Comparison of ENCODE assay signal across 30 cellular contexts in the genomic region with DNA sequence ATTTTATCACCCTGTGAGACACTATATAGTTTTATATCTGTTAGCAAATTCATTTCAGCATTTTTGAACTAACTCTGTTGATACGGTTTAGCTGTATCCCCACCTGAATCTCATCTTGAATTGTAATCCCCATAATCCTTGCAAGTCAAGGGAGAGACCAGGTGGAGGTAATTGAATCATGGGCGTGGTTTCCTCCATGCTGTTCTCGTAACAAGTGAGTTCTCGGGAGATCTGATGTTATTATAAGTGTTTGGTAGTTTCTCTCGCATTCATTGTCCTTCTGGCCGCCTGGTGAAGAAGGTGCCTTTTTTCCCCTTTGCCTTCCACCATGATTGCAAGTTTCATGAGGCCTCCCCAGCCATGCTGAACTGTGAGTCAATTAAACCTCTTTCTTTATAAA. TPM values are rescaled to one million over a fixed set of nuclear protein-coding genes. Genes with fewer than 3 reads are reported as not detected.
"Had no signal": no experiment of that assay in that cellular context is flagged by ENCODE, and none has a peak within 500 bp of the region (broad histone marks: within the 10 kb centered on the region; RNA-seq: fewer than 3 reads in every experiment).

No MANE protein-coding gene starts in this region.

- ATAC-seq: mucosa of descending colon; naive thymus-derived CD4-positive, alpha-beta T cell; natural killer cell treated with Interleukin-12 subunit alpha and Interleukin-12 subunit beta and Interleukin-15 and Interleukin-18, amount 100 ng/mL, for 72 hours; right lobe of liver; stimulated activated memory B cell treated with anti-CD40 and anti-IgM and Interleukin-4, amounts not matched to agents 10 μg/mL and 1 μg/mL and 100 μg/mL, for 72 hours; stimulated activated naive CD8-positive, alpha-beta T cell treated with anti-CD3 and anti-CD28 coated beads, Interleukin-15, amount 100 ng/mL, for 72 hours had no signal

- H3K4me1 Mint-ChIP-seq: naive thymus-derived CD4-positive, alpha-beta T cell; stimulated activated memory B cell treated with anti-CD40 and anti-IgM and Interleukin-4, amounts not matched to agents 10 μg/mL and 1 μg/mL and 100 μg/mL, for 72 hours; stimulated activated naive CD8-positive, alpha-beta T cell treated with anti-CD3 and anti-CD28 coated beads, Interleukin-15, amount 100 ng/mL, for 72 hours had no signal

- H3K4me2 ChIP-seq: smooth muscle cell had no signal

- H3K27ac ChIP-seq: left ventricle myocardium inferior, ovary, right atrium auricular region, right lobe of liver, tibial nerve, uterus had no signal

- H3K36me3 ChIP-seq: left ventricle myocardium inferior, ovary, right atrium auricular region, right lobe of liver, tibial nerve, uterus had no signal

- H3K4me3 ChIP-seq: left ventricle myocardium inferior, lung, mucosa of descending colon, ovary, right atrium auricular region, right lobe of liver, smooth muscle cell, tibial nerve, uterus had no signal

- H3K4me1 ChIP-seq: left ventricle myocardium inferior, right atrium auricular region, right lobe of liver, tibial nerve, uterus had no signal

- H3K27ac Mint-ChIP-seq: natural killer cell treated with Interleukin-12 subunit alpha and Interleukin-12 subunit beta and Interleukin-15 and Interleukin-18, amount 100 ng/mL, for 72 hours; progenitor cell of endocrine pancreas; stimulated activated memory B cell treated with anti-CD40 and anti-IgM and Interleukin-4, amounts not matched to agents 10 μg/mL and 1 μg/mL and 100 μg/mL, for 72 hours; type B pancreatic cell had no signal

- H3K9me3 Mint-ChIP-seq: natural killer cell treated with Interleukin-12 subunit alpha and Interleukin-12 subunit beta and Interleukin-15 and Interleukin-18, amount 100 ng/mL, for 72 hours had no signal

- H3K9me3 ChIP-seq: mucosa of descending colon, ovary, right lobe of liver, uterus had no signal

- H3K36me3 Mint-ChIP-seq: natural killer cell treated with Interleukin-12 subunit alpha and Interleukin-12 subunit beta and Interleukin-15 and Interleukin-18, amount 100 ng/mL, for 72 hours; stimulated activated memory B cell treated with anti-CD40 and anti-IgM and Interleukin-4, amounts not matched to agents 10 μg/mL and 1 μg/mL and 100 μg/mL, for 72 hours; type B pancreatic cell had no signal

- H3K27me3 ChIP-seq: ovary, right atrium auricular region, right lobe of liver, tibial nerve, uterus had no signal

- H3K27me3 Mint-ChIP-seq: progenitor cell of endocrine pancreas; stimulated activated naive CD8-positive, alpha-beta T cell treated with anti-CD3 and anti-CD28 coated beads, Interleukin-15, amount 100 ng/mL, for 72 hours; type B pancreatic cell had no signal

- H3K4me3 Mint-ChIP-seq: naive thymus-derived CD4-positive, alpha-beta T cell; natural killer cell treated with Interleukin-12 subunit alpha and Interleukin-12 subunit beta and Interleukin-15 and Interleukin-18, amount 100 ng/mL, for 72 hours; stimulated activated memory B cell treated with anti-CD40 and anti-IgM and Interleukin-4, amounts not matched to agents 10 μg/mL and 1 μg/mL and 100 μg/mL, for 72 hours; stimulated activated naive CD8-positive, alpha-beta T cell treated with anti-CD3 and anti-CD28 coated beads, Interleukin-15, amount 100 ng/mL, for 72 hours; type B pancreatic cell had no signal

- DNase-seq: islet precursor cell; left ventricle myocardium inferior; midbrain; mucosa of descending colon; naive thymus-derived CD4-positive, alpha-beta T cell; ovary; right lobe of liver; stimulated activated CD4-positive, alpha-beta T cell treated with anti-CD3 and anti-CD28 coated beads, Interleukin-1b, Interleukin-23, amount 100 ng/mL, for 48 hours; stimulated activated CD4-positive, alpha-beta T cell treated with anti-CD3 and anti-CD28 coated beads, Interleukin-2, amount 100 ng/mL, for 48 hours; stimulated activated CD4-positive, alpha-beta T cell treated with anti-CD3 and anti-CD28 coated beads, Interleukin-4, amount 100 ng/mL, for 4 hours; stimulated activated CD8-positive, alpha-beta memory T cell treated with anti-CD3 and anti-CD28 coated beads, Interleukin-4, amount 100 ng/mL, for 48 hours; stimulated activated naive CD4-positive, alpha-beta T cell treated with Interleukin-2 at 50 U/mL for 16 hours; stimulated activated naive CD8-positive, alpha-beta T cell treated with anti-CD3 and anti-CD28 coated beads, Interleukin-15, amount 100 ng/mL, for 72 hours; substantia nigra; uterus had no signal

RNA-seq across cellular contexts. Expression of gene TMC3, which starts 53.2 kb away (rescaled TPM):
- total RNA-seq: kidney epithelial cell; left ventricle myocardium inferior; mesenteric fat pad; myocyte; naive thymus-derived CD4-positive, alpha-beta T cell; natural killer cell treated with Interleukin-12 subunit alpha and Interleukin-12 subunit beta and Interleukin-15 and Interleukin-18, amount 100 ng/mL, for 72 hours; pulmonary artery endothelial cell; renal cortical epithelial cell; right atrium auricular region; skeletal muscle tissue; smooth muscle cell; tibial nerve had no signal
- polyA plus RNA-seq: lung; naive thymus-derived CD4-positive, alpha-beta T cell; neural cell; ovary; smooth muscle cell had no signal
